ENCODE assay signal across 32 cellular contexts in the genomic region with DNA sequence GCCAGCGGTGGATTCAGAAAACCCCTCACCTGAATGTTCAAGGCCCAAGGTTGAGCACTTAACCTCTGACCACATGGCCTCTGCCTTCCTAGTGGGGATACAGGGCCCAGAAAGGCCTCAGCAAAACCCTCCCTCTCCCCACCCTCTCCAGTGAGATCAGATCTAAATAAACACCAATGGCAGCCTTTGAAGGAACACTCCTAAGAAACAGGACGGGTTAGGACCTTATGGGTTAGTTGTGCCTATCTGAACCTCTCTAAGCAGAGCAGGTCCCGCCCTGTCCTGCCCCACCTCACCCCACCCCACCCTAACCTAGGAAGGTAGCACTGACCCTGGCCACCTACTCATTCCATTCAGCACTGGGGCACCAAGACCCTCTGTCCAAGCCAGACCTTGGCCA. TPM values are rescaled to one million over a fixed set of nuclear protein-coding genes. Genes with fewer than 3 reads are reported as not detected.
"Had no signal": no experiment of that assay in that cellular context is flagged by ENCODE, and none has a peak within 500 bp of the region (broad histone marks: within the 10 kb centered on the region; RNA-seq: fewer than 3 reads in every experiment).

No MANE protein-coding gene starts in this region.

- ATAC-seq: gastrocnemius medialis; left ventricle myocardium superior; naive thymus-derived CD4-positive, alpha-beta T cell; psoas muscle; stimulated activated naive B cell treated with anti-CD40 and anti-IgM and Interleukin-4, amounts not matched to agents 10 μg/mL and 1 μg/mL and 100 μg/mL, for 72 hours had no signal

- H3K27ac Mint-ChIP-seq: activated naive CD4-positive, alpha-beta T cell treated with anti-CD3 and anti-CD28 coated beads, Interleukin-2, amount 10 ng/mL, durations not matched to agents 7 days and 5 days; activated naive CD8-positive, alpha-beta T cell treated with anti-CD3 and anti-CD28 coated beads, Interleukin-2, amount 10 ng/mL, durations not matched to agents 7 days and 5 days; activated T-helper 1 cell treated with anti-CD3 and anti-CD28 coated beads, Interleukin-12 subunit alpha, Interleukin-12 subunit beta, Interleukin-2, Interleukin-4 antibody, amounts not matched to agents 30 ng/mL and 10 ng/mL and 1 ng/mL, durations not matched to agents 14 hours and 24 hours and 36 hours; naive thymus-derived CD4-positive, alpha-beta T cell; stimulated activated naive B cell treated with anti-CD40 and anti-IgM and Interleukin-4, amounts not matched to agents 10 μg/mL and 1 μg/mL and 100 μg/mL, for 72 hours; T-helper 2 cell treated with Interferon-gamma antibody and Interleukin-4, amounts not matched to agents 5 μg/mL and 100 μg/mL, for 36 hours had no signal

- H3K4me2 ChIP-seq: smooth muscle cell had no signal

- H3K9ac ChIP-seq: parathyroid adenoma had no signal

- H3K27me3 ChIP-seq: ascending aorta, cardiac muscle cell, colonic mucosa, gastrocnemius medialis, suprapubic skin had no signal

- H3K4me3 Mint-ChIP-seq: activated naive CD4-positive, alpha-beta T cell treated with anti-CD3 and anti-CD28 coated beads, Interleukin-2, amount 10 ng/mL, durations not matched to agents 7 days and 5 days; activated naive CD8-positive, alpha-beta T cell treated with anti-CD3 and anti-CD28 coated beads, Interleukin-2, amount 10 ng/mL, durations not matched to agents 7 days and 5 days; activated T-helper 1 cell treated with anti-CD3 and anti-CD28 coated beads, Interleukin-12 subunit alpha, Interleukin-12 subunit beta, Interleukin-2, Interleukin-4 antibody, amounts not matched to agents 30 ng/mL and 10 ng/mL and 1 ng/mL, durations not matched to agents 14 hours and 24 hours and 36 hours; brain; naive thymus-derived CD4-positive, alpha-beta T cell; stimulated activated naive B cell treated with anti-CD40 and anti-IgM and Interleukin-4, amounts not matched to agents 10 μg/mL and 1 μg/mL and 100 μg/mL, for 72 hours; T-helper 2 cell treated with Interferon-gamma antibody and Interleukin-4, amounts not matched to agents 5 μg/mL and 100 μg/mL, for 36 hours had no signal

- H3K4me1 Mint-ChIP-seq: activated naive CD4-positive, alpha-beta T cell treated with anti-CD3 and anti-CD28 coated beads, Interleukin-2, amount 10 ng/mL, durations not matched to agents 7 days and 5 days; activated naive CD8-positive, alpha-beta T cell treated with anti-CD3 and anti-CD28 coated beads, Interleukin-2, amount 10 ng/mL, durations not matched to agents 7 days and 5 days; naive thymus-derived CD4-positive, alpha-beta T cell; stimulated activated naive B cell treated with anti-CD40 and anti-IgM and Interleukin-4, amounts not matched to agents 10 μg/mL and 1 μg/mL and 100 μg/mL, for 72 hours had no signal

- H3K27ac ChIP-seq: ascending aorta, cardiac muscle cell, colonic mucosa, dorsolateral prefrontal cortex, esophagus muscularis mucosa, gastrocnemius medialis, parathyroid adenoma, psoas muscle, suprapubic skin, tibial artery had no signal

- H3K9me3 Mint-ChIP-seq: activated naive CD4-positive, alpha-beta T cell treated with anti-CD3 and anti-CD28 coated beads, Interleukin-2, amount 10 ng/mL, durations not matched to agents 7 days and 5 days; activated naive CD8-positive, alpha-beta T cell treated with anti-CD3 and anti-CD28 coated beads, Interleukin-2, amount 10 ng/mL, durations not matched to agents 7 days and 5 days; activated T-helper 1 cell treated with anti-CD3 and anti-CD28 coated beads, Interleukin-12 subunit alpha, Interleukin-12 subunit beta, Interleukin-2, Interleukin-4 antibody, amounts not matched to agents 30 ng/mL and 10 ng/mL and 1 ng/mL, durations not matched to agents 14 hours and 24 hours and 36 hours; naive thymus-derived CD4-positive, alpha-beta T cell; stimulated activated naive B cell treated with anti-CD40 and anti-IgM and Interleukin-4, amounts not matched to agents 10 μg/mL and 1 μg/mL and 100 μg/mL, for 72 hours; T-helper 2 cell treated with Interferon-gamma antibody and Interleukin-4, amounts not matched to agents 5 μg/mL and 100 μg/mL, for 36 hours had no signal

- H3K4me3 ChIP-seq: ascending aorta, cardiac muscle cell, colonic mucosa, dorsolateral prefrontal cortex, esophagus muscularis mucosa, gastrocnemius medialis, psoas muscle, smooth muscle cell, suprapubic skin, tibial artery had no signal

- H3K9me3 ChIP-seq: ascending aorta, colonic mucosa, esophagus muscularis mucosa, gastrocnemius medialis, psoas muscle, suprapubic skin, tibial artery had no signal

- DNase-seq: activated CD4-positive, alpha-beta T cell treated with anti-CD3 and anti-CD28 coated beads for 4 hours; activated CD4-positive, alpha-beta T cell treated with anti-CD3 and anti-CD28 coated beads, Interleukin-2, amount 50 U/mL, for 48 hours; activated CD8-positive, alpha-beta memory T cell treated with anti-CD3 and anti-CD28 coated beads for 24 hours; activated gamma-delta T cell; activated naive CD4-positive, alpha-beta T cell treated with anti-CD3 and anti-CD28 coated beads, Interleukin-2, amount 10 ng/mL, durations not matched to agents 7 days and 5 days; activated naive CD8-positive, alpha-beta T cell treated with anti-CD3 and anti-CD28 coated beads, Interleukin-2, amount 10 ng/mL, durations not matched to agents 7 days and 5 days; cerebellar nuclear complex; colonic mucosa; dorsolateral prefrontal cortex; effector memory CD4-positive, alpha-beta T cell; gastrocnemius medialis; glutamatergic neuron; left ventricle myocardium superior; naive thymus-derived CD4-positive, alpha-beta T cell; occipital lobe; psoas muscle; stimulated activated CD4-positive, alpha-beta T cell treated with anti-CD3 and anti-CD28 coated beads, Interleukin-1b, Interleukin-23, amount 100 ng/mL, for 48 hours; stimulated activated CD4-positive, alpha-beta T cell treated with anti-CD3 and anti-CD28 coated beads, Interleukin-4, amount 100 ng/mL, for 4 hours; stimulated activated naive B cell treated with anti-CD40 and anti-IgM and Interleukin-4, amounts not matched to agents 10 μg/mL and 1 μg/mL and 100 μg/mL, for 72 hours; T-helper 1 cell; tibial artery had no signal

- H3K36me3 ChIP-seq: ascending aorta, cardiac muscle cell, colonic mucosa, esophagus muscularis mucosa, gastrocnemius medialis, suprapubic skin, tibial artery had no signal

- H3K79me2 ChIP-seq: parathyroid adenoma had no signal

- H3K4me1 ChIP-seq: ascending aorta, colonic mucosa, esophagus muscularis mucosa, gastrocnemius medialis, parathyroid adenoma, psoas muscle, tibial artery had no signal

- H2AFZ ChIP-seq: parathyroid adenoma had no signal

- H3K36me3 Mint-ChIP-seq: activated naive CD4-positive, alpha-beta T cell treated with anti-CD3 and anti-CD28 coated beads, Interleukin-2, amount 10 ng/mL, durations not matched to agents 7 days and 5 days; activated naive CD8-positive, alpha-beta T cell treated with anti-CD3 and anti-CD28 coated beads, Interleukin-2, amount 10 ng/mL, durations not matched to agents 7 days and 5 days; brain; stimulated activated naive B cell treated with anti-CD40 and anti-IgM and Interleukin-4, amounts not matched to agents 10 μg/mL and 1 μg/mL and 100 μg/mL, for 72 hours had no signal

RNA-seq across cellular contexts. Expression of a gene that starts 7.9 kb away (rescaled TPM):
- total RNA-seq: activated naive CD8-positive, alpha-beta T cell treated with anti-CD3 and anti-CD28 coated beads, Interleukin-2, amount 10 ng/mL, durations not matched to agents 7 days and 5 days; activated T-helper 1 cell treated with anti-CD3 and anti-CD28 coated beads, Interleukin-12 subunit alpha, Interleukin-12 subunit beta, Interleukin-2, Interleukin-4 antibody, amounts not matched to agents 30 ng/mL and 10 ng/mL and 1 ng/mL, durations not matched to agents 14 hours and 24 hours and 36 hours; ascending aorta; esophagus muscularis mucosa; gastrocnemius medialis; left ventricle myocardium superior; lung microvascular endothelial cell; naive thymus-derived CD4-positive, alpha-beta T cell; occipital lobe had no signal
- polyA plus RNA-seq: cardiac muscle cell; naive thymus-derived CD4-positive, alpha-beta T cell; neural cell had no signal
